In the genomic region with DNA sequence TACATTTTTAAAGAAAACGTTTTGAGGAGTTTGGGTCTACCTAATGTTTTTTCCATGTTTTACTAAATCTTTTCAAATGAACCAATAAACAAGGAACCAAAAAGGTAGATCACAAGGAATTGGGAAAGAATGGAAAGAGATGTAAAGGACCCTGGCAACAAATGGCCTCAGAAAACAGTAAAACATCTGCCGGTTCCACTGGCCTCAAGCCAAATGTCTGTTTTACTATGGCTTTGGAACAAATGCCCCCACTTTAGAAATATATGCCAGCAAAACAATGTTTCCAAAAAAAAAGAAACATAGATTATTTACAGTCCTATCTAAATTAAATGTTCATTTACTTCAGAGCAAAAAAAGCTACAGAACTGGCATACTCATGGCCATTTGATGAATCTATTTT, we compare ENCODE assay signal across 16 cellular contexts. TPM values are rescaled to one million over a fixed set of nuclear protein-coding genes. Genes with fewer than 3 reads are reported as not detected.
DNase-seq lines count a peak whose midpoint lies in the region; ATAC-seq and TF ChIP-seq lines count a peak whose summit lies in the region.
"Had no signal": no experiment of that assay in that cellular context is flagged by ENCODE, and none has a peak within 500 bp of the region (broad histone marks: within the 10 kb centered on the region; RNA-seq: fewer than 3 reads in every experiment).

No MANE protein-coding gene starts in this region.

- no peaks in the 10 kb centered on the region for H4K20me1 ChIP-seq in OCI-LY7 (ENCODE audit: insufficient read depth, low read length)
- H4K20me1 ChIP-seq: BLaER1 treated with 17β-estradiol and CSF1 and Interleukin-3, amounts not matched to agents 10 nM and 100 nM had no signal

- DNase-seq in COR-L47 (lab: John Stamatoyannopoulos, UW) (peak; percentile 2), OCI-LY7 (ENCODE audit: low spot score) (no peak), sciatic nerve (ENCODE audit: low spot score) (no peak), inferior parietal cortex (ENCODE audit: extremely low spot score) (no peak)
- no peak for DNase-seq in effector memory CD8-positive, alpha-beta T cell
- DNase-seq: activated CD4-positive, alpha-beta T cell treated with anti-CD3 and anti-CD28 coated beads for 48 hours; anterior cingulate cortex; cortex of kidney; naive thymus-derived CD8-positive, alpha-beta T cell; stimulated activated CD4-positive, alpha-beta T cell treated with anti-CD3 and anti-CD28 coated beads, Interleukin-2, amount 100 ng/mL, for 48 hours; T-helper 9 cell had no signal

- BruUV-seq in OCI-LY7 (replicated peaks; lab: Mats Ljungman, UMichigan): no TSS peak

- no peaks in the 10 kb centered on the region for H3K9me3 Mint-ChIP-seq in effector memory CD8-positive, alpha-beta T cell
- H3K9me3 Mint-ChIP-seq: naive thymus-derived CD8-positive, alpha-beta T cell had no signal

- no peaks in the 10 kb centered on the region for H3K27me3 Mint-ChIP-seq in effector memory CD8-positive, alpha-beta T cell
- H3K27me3 Mint-ChIP-seq: naive thymus-derived CD8-positive, alpha-beta T cell had no signal

- POLR2A ChIA-PET in OCI-LY7 (lab: Charles Lee): interaction anchor here (0.7 to 1.4 kb wide), 2 partner anchors 20 to 102 kb away, joined by 3 read pairs; no protein-coding TSS in a partner anchor

- TF ChIP-seq CTCF in OCI-LY7 (conservative IDR thresholded peaks at IDR 0.05; ENCODE audit: low read length): no peak

- H3K4me3 Mint-ChIP-seq in effector memory CD8-positive, alpha-beta T cell: no peak overlapping the region

- no peaks in the 10 kb centered on the region for H3K36me3 Mint-ChIP-seq in effector memory CD8-positive, alpha-beta T cell (ENCODE audit: insufficient read depth)

- peaks cover 4 to 9% of the 10 kb centered on the region in 2 donors for H3K4me1 Mint-ChIP-seq in effector memory CD8-positive, alpha-beta T cell (ENCODE audit: low read depth in 2 of 2)

- H3K4me2 ChIP-seq in OCI-LY7 (ENCODE audit: low read length): 0 out of 2 replicates have a peak overlapping the region, but pooled peaks have one; percentile 83

- H3K36me3 ChIP-seq in ACC112 (ENCODE audit: insufficient read depth, low read length) (peaks cover 25% of the 10 kb centered on the region), OCI-LY7 (ENCODE audit: insufficient read depth, low read length) (peaks cover 50% of the 10 kb centered on the region)

- no peak for ATAC-seq in effector memory CD8-positive, alpha-beta T cell (replicated peaks)
- ATAC-seq in sciatic nerve (no peak), GM19023 (IDR thresholded peaks at IDR 0.05; ENCODE audit: unreplicated experiment) (no peak)
- ATAC-seq: naive thymus-derived CD8-positive, alpha-beta T cell had no signal

- H3K27me3 ChIP-seq in ACC112 (ENCODE audit: insufficient read depth, low read length): no peaks in the 10 kb centered on the region
- H3K27me3 ChIP-seq: right atrium auricular region, tibial nerve had no signal

- H3K79me2 ChIP-seq in ACC112 (ENCODE audit: control insufficient read depth, insufficient read depth, low read length, unreplicated experiment) (peaks cover 58% of the 10 kb centered on the region), OCI-LY7 (ENCODE audit: insufficient read depth, low read depth, low read length) (peaks cover 37% of the 10 kb centered on the region; the same call in 1 of the 2 replicates)

- H3K9me2 ChIP-seq in OCI-LY7 (ENCODE audit: insufficient read depth, low read length): no peaks in the 10 kb centered on the region

- H3K27ac Mint-ChIP-seq in effector memory CD8-positive, alpha-beta T cell: peak overlapping the region; percentile 49 to 65

- H3K4me1 ChIP-seq in ACC112 (ENCODE audit: control insufficient read depth, insufficient read depth, low read length, unreplicated experiment) (peaks cover 32% of the 10 kb centered on the region), OCI-LY7 (ENCODE audit: insufficient read depth, low read length, poor library complexity, severe bottlenecking) (peaks cover 33% of the 10 kb centered on the region)

- H3K4me3 ChIP-seq in ACC112 (ENCODE audit: low read depth, low read length): peak overlapping the region; percentile 89
- H3K4me3 ChIP-seq in OCI-LY7 (ENCODE audit: low read depth, low read length, poor library complexity, severe bottlenecking): no peak overlapping the region
- H3K4me3 ChIP-seq: BLaER1 treated with 17β-estradiol and CSF1 and Interleukin-3, amounts not matched to agents 10 nM and 100 nM; right atrium auricular region; tibial nerve had no signal

- H3K9me3 ChIP-seq in OCI-LY7 (ENCODE audit: low read length): no peaks in the 10 kb centered on the region
- H3K9me3 ChIP-seq: right atrium auricular region, tibial nerve had no signal

- intact Hi-C loops in OCI-LY7 (cut with micrococcal nuclease; ENCODE audit: unreplicated experiment) (no loop called here), sciatic nerve (cut with DNase I) (no loop called here)

- H2AFZ ChIP-seq in ACC112 (ENCODE audit: low read length, unreplicated experiment) (no peak overlapping the region), OCI-LY7 (ENCODE audit: low read length) (no peak overlapping the region)

- no peak overlapping the region for H3K27ac ChIP-seq in ACC112 (ENCODE audit: low read depth, low read length)
- no peak overlapping the region for H3K27ac ChIP-seq in OCI-LY7 (ENCODE audit: low read depth, low read length, poor library complexity, severe bottlenecking)
- H3K27ac ChIP-seq: BLaER1 treated with 17β-estradiol and CSF1 and Interleukin-3, amounts not matched to agents 10 nM and 100 nM; right atrium auricular region; tibial nerve had no signal

- CTCF ChIA-PET in OCI-LY7 (lab: Charles Lee; ENCODE audit: unreplicated experiment): no interaction called here

RNA-seq across cellular contexts. Expression of gene TRMT5, which starts 3.0 kb away (rescaled TPM):
- total RNA-seq in OCI-LY7 (2014; rRNA removed; shearing (Covaris generic)): 7.0 and 17.6 TPM in 2 replicates
- 12.8 and 14.5 TPM in 2 replicates for total RNA-seq in OCI-LY7 (2022)
- total RNA-seq in sciatic nerve: 14.6 TPM

RNA-seq across cellular contexts. Expression of gene SLC38A6, which starts 3.2 kb away (rescaled TPM):
- total RNA-seq in OCI-LY7 (2014; rRNA removed; shearing (Covaris generic)): 12.9 and 16.8 TPM in 2 replicates
- total RNA-seq in OCI-LY7 (2022) (11.0 and 15.8 TPM in 2 replicates), sciatic nerve (29.3 TPM)
